In genomic region chr9:4333231-4333740, GRCh38 we compare ENCODE assay signal across 13 cellular contexts.
"Had no signal": no experiment of that assay in that cellular context is flagged by ENCODE, and none has a peak within 500 bp of the region (broad histone marks: within the 10 kb centered on the region; RNA-seq: fewer than 3 reads in every experiment).

No MANE protein-coding gene starts in this region.

- H3K4me3 ChIP-seq: cardiac muscle cell, colonic mucosa, skin epidermis had no signal

- H3K9me3 ChIP-seq: colonic mucosa had no signal

- H3K36me3 ChIP-seq: cardiac muscle cell, colonic mucosa had no signal

- DNase-seq: activated CD4-positive, alpha-beta T cell treated with anti-CD3 and anti-CD28 coated beads, Interleukin-2, amount 50 U/mL, for 4 hours; activated effector memory CD4-positive, alpha-beta T cell treated with anti-CD3 and anti-CD28 coated beads, Interleukin-2, amount 50 U/mL, for 16 hours; activated naive CD8-positive, alpha-beta T cell treated with anti-CD3 and anti-CD28 coated beads, Interleukin-2, amount 10 ng/mL, durations not matched to agents 7 days and 5 days; activated T-cell treated with anti-CD3 and anti-CD28 coated beads, Interleukin-2, amount 50 U/mL, for 4 hours; aorta; colonic mucosa; effector CD4-positive, alpha-beta T cell; immature natural killer cell; SW 1271 had no signal

- H3K27ac ChIP-seq: cardiac muscle cell, colonic mucosa had no signal

- H3K4me1 ChIP-seq: colonic mucosa had no signal

- H3K27me3 ChIP-seq: cardiac muscle cell, colonic mucosa had no signal

- ATAC-seq: activated CD4-positive, CD25-positive, alpha-beta regulatory T cell treated with anti-CD3 and anti-CD28 coated beads, Interleukin-2, amount 50 U/mL, for 24 hours; activated T-cell treated with anti-CD3 and anti-CD28 coated beads, Interleukin-2, amount 50 U/mL, for 4 hours; stimulated activated effector memory CD8-positive, alpha-beta T cell treated with anti-CD3 and anti-CD28 coated beads, Interleukin-12 subunit alpha, Interleukin-12 subunit beta, amount 100 ng/mL, for 72 hours had no signal
